ENCODE assay signal across 13 cellular contexts in the genomic region with DNA sequence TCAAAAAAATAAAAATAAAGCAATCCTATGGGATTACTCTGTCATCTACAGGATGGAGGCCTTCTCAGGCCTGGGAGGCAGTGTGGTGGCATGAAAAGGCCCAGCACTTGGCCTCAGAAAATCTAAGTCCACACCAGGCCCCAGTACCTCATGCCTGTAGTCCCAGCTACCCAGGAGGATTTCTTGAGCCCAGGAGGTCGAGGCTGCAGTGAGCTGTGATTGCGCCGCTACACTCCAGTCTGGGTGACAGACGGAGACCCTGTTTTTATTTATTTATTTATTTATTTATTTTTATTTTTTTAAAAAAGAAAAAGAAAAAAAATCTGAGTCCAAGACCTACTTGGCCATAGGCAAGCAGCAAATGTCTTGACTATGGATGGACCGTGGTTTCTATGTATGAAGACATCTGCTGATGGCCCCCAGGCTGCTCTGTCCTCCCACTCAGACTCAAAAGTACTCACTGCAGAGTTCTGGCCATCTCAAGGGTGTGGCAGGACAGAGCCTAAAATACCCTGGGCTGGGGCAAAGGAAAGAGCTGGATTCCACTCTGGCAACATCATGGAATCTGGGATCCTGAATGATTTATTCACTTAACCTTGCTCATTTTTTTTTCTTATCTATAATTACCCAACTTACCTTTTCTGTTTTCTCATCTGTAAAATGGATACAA. TPM values are rescaled to one million over a fixed set of nuclear protein-coding genes. Genes with fewer than 3 reads are reported as not detected.
"Had no signal": no experiment of that assay in that cellular context is flagged by ENCODE, and none has a peak within 500 bp of the region (broad histone marks: within the 10 kb centered on the region; RNA-seq: fewer than 3 reads in every experiment).

No MANE protein-coding gene starts in this region.

- H3K27ac ChIP-seq: left ventricle myocardium inferior, lower lobe of right lung, neural progenitor cell, ovary, suprapubic skin, thyroid gland had no signal

- H3K27me3 ChIP-seq: esophagus squamous epithelium, neural progenitor cell, ovary, suprapubic skin, thyroid gland had no signal

- H3K9ac ChIP-seq: neural progenitor cell had no signal

- FAIRE-seq: colon, kidney had no signal

- H3K4me2 ChIP-seq: neural progenitor cell had no signal

- H3K36me3 ChIP-seq: left ventricle myocardium inferior, lower lobe of right lung, neural progenitor cell, ovary, thyroid gland had no signal

- H2AFZ ChIP-seq: neural progenitor cell had no signal

- H3K4me3 ChIP-seq: esophagus squamous epithelium, left ventricle myocardium inferior, lower lobe of right lung, neural progenitor cell, ovary, suprapubic skin, thyroid gland had no signal

- DNase-seq: esophagus squamous epithelium; left ventricle myocardium inferior; lower lobe of right lung; stimulated activated CD4-positive, alpha-beta T cell treated with anti-CD3 and anti-CD28 coated beads, Interleukin-4, amount 100 ng/mL, for 1 hour; stimulated activated CD8-positive, alpha-beta memory T cell treated with anti-CD3 and anti-CD28 coated beads, Interleukin-4, amount 100 ng/mL, for 48 hours; stimulated activated naive CD8-positive, alpha-beta T cell treated with anti-CD3 and anti-CD28 coated beads, Interleukin-15, Interleukin-2, amounts not matched to agents 100 U/mL and 50 U/mL, for 24 hours had no signal

- H3K9me3 ChIP-seq: esophagus squamous epithelium, left ventricle myocardium inferior, lower lobe of right lung, ovary, suprapubic skin, thyroid gland had no signal

- H3K4me1 ChIP-seq: lower lobe of right lung had no signal

RNA-seq across cellular contexts. Expression of gene ARHGEF37, which starts 55.0 kb away (rescaled TPM):
- total RNA-seq: mononuclear cell had no signal
